ENCODE assay signal across 9 cellular contexts in the genomic region with DNA sequence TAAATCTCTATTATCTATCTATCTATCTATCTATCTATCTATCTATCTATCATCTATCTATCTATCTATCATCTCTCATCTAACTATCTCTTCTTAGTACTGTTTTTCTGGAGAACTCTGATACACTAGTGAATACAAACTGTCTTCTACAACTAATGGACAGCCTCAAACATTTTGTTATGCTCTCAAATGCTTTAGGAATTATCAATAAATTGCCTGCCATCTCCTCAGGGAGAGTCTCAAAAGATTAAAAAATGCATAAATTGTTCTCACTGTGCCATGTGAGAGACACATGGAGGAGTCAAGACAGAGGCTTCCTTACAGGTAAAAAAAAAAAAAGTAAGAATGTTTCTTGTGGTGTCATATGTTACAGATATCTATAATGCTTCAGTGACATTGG. TPM values are rescaled to one million over a fixed set of nuclear protein-coding genes. Genes with fewer than 3 reads are reported as not detected.
"Had no signal": no experiment of that assay in that cellular context is flagged by ENCODE, and none has a peak within 500 bp of the region (broad histone marks: within the 10 kb centered on the region; RNA-seq: fewer than 3 reads in every experiment).

A gene (plus strand): TSS at position 301 of the 400 bp plus-strand sequence. CDS start 3,163 bp downstream, outside the sequence.

- H3K4me3 ChIP-seq: K562 had no signal

- DNase-seq: IMR-90, KBM-7, KG1 had no signal

- H3K27ac ChIP-seq: HL-60 had no signal

RNA-seq across cellular contexts. Expression of the gene that starts here (rescaled TPM):
- total RNA-seq: HepG2, HT-29, HT1080, IMR-90, K562 had no signal
- polyA plus RNA-seq: HepG2, IgD-negative memory B cell, IMR-90, K562 had no signal
